6 cellular contexts compared by ENCODE assay signal in the genomic region with DNA sequence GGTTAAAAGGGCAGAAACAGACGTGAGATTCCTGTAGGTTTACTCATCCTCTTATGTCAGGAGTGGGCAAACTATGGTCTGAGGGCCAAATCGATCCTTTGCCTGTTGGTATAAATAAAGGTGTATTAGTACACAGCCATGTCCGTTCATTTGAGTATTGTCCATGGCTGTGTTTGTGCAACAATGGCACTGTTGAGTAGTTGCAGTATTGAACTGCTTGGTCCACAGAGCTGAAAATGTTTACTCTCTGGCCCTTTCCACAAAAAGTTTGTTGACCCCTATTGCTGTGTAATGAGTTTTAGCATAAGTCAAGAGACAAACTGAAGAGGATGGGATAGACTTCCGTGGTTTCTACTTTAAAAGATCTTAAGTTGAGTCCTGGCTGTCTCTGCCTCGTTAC.
"Had no signal": no experiment of that assay in that cellular context is flagged by ENCODE, and none has a peak within 500 bp of the region (broad histone marks: within the 10 kb centered on the region; RNA-seq: fewer than 3 reads in every experiment).

No MANE protein-coding gene starts in this region.

- H3K27ac ChIP-seq: KMS-11 had no signal

- H3K9me3 Mint-ChIP-seq: IgD-negative memory B cell had no signal

- H3K27me3 Mint-ChIP-seq: IgD-negative memory B cell had no signal

- H3K4me2 ChIP-seq: KMS-11 had no signal

- H3K9ac ChIP-seq: KMS-11 had no signal

- H3K4me3 Mint-ChIP-seq: IgD-negative memory B cell had no signal

- H3K4me1 Mint-ChIP-seq: IgD-negative memory B cell had no signal

- H3K27ac Mint-ChIP-seq: IgD-negative memory B cell had no signal

- DNase-seq: GOT3, H7, HCEC 1CT, KBM-7 had no signal
